29 cellular contexts compared by ENCODE assay signal in the genomic region with DNA sequence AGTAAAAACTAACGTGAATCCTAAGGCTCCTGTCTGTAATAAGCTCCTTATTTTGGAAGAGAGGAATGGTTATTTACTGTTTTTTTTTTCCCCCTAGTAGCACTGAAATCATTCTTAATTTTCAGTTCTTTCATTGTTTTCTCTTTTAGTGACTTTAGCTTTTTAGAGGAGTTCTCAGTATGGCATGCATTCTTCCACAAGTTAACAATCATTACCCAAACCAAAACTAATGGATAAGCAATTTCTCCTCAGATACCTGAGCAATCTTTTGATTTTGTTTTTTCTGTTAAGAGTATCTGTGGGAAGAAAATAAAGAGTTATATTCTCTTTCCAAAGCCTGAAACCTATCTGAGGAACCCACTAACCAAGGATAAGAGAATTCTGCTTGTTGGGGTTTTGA.
"Had no signal": no experiment of that assay in that cellular context is flagged by ENCODE, and none has a peak within 500 bp of the region (broad histone marks: within the 10 kb centered on the region; RNA-seq: fewer than 3 reads in every experiment).

No MANE protein-coding gene starts in this region.

- H3K27ac ChIP-seq: adrenal gland, body of pancreas, colonic mucosa, epithelial cell of prostate, gastrocnemius medialis, left ventricle myocardium inferior, suprapubic skin, tibial nerve, WERI-Rb-1 had no signal

- H3K4me3 ChIP-seq: adrenal gland, body of pancreas, colonic mucosa, gastrocnemius medialis, left ventricle myocardium inferior, lung, suprapubic skin, tibial nerve had no signal

- H3K4me3 Mint-ChIP-seq: activated naive CD4-positive, alpha-beta T cell treated with anti-CD3 and anti-CD28 coated beads for 36 hours; activated naive CD8-positive, alpha-beta T cell treated with anti-CD3 and anti-CD28 coated beads for 36 hours; natural killer cell had no signal

- H3K36me3 Mint-ChIP-seq: activated naive CD8-positive, alpha-beta T cell treated with anti-CD3 and anti-CD28 coated beads for 36 hours; natural killer cell had no signal

- H3K27me3 ChIP-seq: adrenal gland, body of pancreas, colonic mucosa, gastrocnemius medialis, suprapubic skin, tibial nerve had no signal

- DNase-seq: activated CD4-positive, alpha-beta T cell treated with anti-CD3 and anti-CD28 coated beads for 48 hours; activated CD4-positive, alpha-beta T cell treated with anti-CD3 and anti-CD28 coated beads, Interleukin-2, amount 50 U/mL, for 48 hours; activated CD8-positive, alpha-beta memory T cell treated with anti-CD3 and anti-CD28 coated beads for 24 hours; activated effector memory CD4-positive, alpha-beta T cell treated with anti-CD3 and anti-CD28 coated beads, Interleukin-2, amount 50 U/mL, for 16 hours; activated naive CD4-positive, alpha-beta T cell treated with anti-CD3 and anti-CD28 coated beads for 36 hours; activated naive CD8-positive, alpha-beta T cell treated with anti-CD3 and anti-CD28 coated beads for 36 hours; adrenal gland; aorta; body of pancreas; cerebellar nuclear complex; colonic mucosa; effector CD8-positive, alpha-beta T cell; gastrocnemius medialis; glutamatergic neuron; left ventricle myocardium inferior; mesendoderm; natural killer cell; right cardiac atrium; stimulated activated CD4-positive, alpha-beta T cell treated with anti-CD3 and anti-CD28 coated beads, Interleukin-15, amount 100 ng/mL, for 24 hours; stimulated activated naive CD4-positive, alpha-beta T cell; T-helper 9 cell; WERI-Rb-1 had no signal

- H3K9me3 ChIP-seq: adrenal gland, body of pancreas, colonic mucosa, gastrocnemius medialis, suprapubic skin had no signal

- H3K4me1 Mint-ChIP-seq: activated naive CD8-positive, alpha-beta T cell treated with anti-CD3 and anti-CD28 coated beads for 36 hours; natural killer cell had no signal

- FAIRE-seq: endometrium, islet of Langerhans had no signal

- ATAC-seq: activated CD4-positive, CD25-positive, alpha-beta regulatory T cell treated with anti-CD3 and anti-CD28 coated beads, Interleukin-2, amount 50 U/mL, for 24 hours; body of pancreas; gastrocnemius medialis; natural killer cell; right cardiac atrium had no signal

- H3K27ac Mint-ChIP-seq: activated naive CD4-positive, alpha-beta T cell treated with anti-CD3 and anti-CD28 coated beads for 36 hours; activated naive CD8-positive, alpha-beta T cell treated with anti-CD3 and anti-CD28 coated beads for 36 hours; natural killer cell had no signal

- H3K9me3 Mint-ChIP-seq: natural killer cell had no signal

- H3K4me1 ChIP-seq: adrenal gland, body of pancreas, colonic mucosa, gastrocnemius medialis, left ventricle myocardium inferior, suprapubic skin, tibial nerve had no signal

- H3K36me3 ChIP-seq: adrenal gland, colonic mucosa, gastrocnemius medialis, left ventricle myocardium inferior, suprapubic skin, tibial nerve, WERI-Rb-1 had no signal
